ENCODE assay signal across 8 cellular contexts in the genomic region with DNA sequence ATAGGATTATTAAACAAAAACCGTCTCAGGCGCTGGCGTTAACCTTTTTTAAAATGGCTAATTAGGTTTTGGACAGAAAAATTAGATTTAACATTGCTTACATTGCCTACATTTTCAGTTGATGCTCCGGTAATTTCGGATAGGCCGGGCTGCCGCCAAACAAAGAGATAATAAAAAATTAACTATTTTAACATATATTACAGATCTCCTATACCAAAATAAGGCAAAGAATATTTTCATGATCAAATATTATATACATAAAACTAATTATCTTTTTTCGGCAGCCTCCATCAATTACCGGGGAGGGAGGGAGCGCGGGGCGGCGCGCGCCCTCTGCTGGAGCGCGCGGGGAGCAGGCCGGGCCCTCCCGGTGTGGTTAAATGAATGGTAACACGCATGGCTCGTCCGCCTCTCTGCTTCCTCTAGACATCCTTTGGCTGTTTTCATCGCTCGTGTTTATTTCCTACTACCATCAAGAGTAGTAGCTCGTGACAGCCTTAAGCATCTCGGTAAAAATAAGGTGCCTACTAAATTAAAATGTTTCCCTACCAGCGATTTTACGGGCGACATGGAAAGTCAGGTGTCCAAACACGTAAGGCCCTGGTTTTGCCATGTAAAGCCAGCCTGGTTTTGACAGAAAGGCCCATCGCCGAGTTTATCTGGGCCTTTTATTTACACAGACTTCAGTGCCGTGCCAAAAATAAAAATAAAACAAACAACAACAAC. TPM values are rescaled to one million over a fixed set of nuclear protein-coding genes. Genes with fewer than 3 reads are reported as not detected.
DNase-seq lines count a peak whose midpoint lies in the region; ATAC-seq and TF ChIP-seq lines count a peak whose summit lies in the region.

No MANE protein-coding gene starts in this region.

- DNase-seq in DMS 273 (lab: John Stamatoyannopoulos, UW; ENCODE audit: unreplicated experiment) (peak; percentile 75), DMS 273 treated with DMSO at 0.1 percent for 48 hours (lab: John Stamatoyannopoulos, UW) (no peak), NCI-H524 (lab: John Stamatoyannopoulos, UW) (peak; percentile 36 to 62), activated T-cell treated with anti-CD3 and anti-CD28 coated beads for 48 hours (ENCODE audit: low read depth) (peak; percentile 49), fibroblast of gingiva (ENCODE audit: low read depth) (peak; percentile 14), upper lobe of right lung (peak; percentile 74)

- peak overlapping the region; percentile 18 for H2AFZ ChIP-seq in neuron (ENCODE audit: low read depth, low read length)

- H3K36me3 ChIP-seq in neuron (ENCODE audit: insufficient read depth, low read length) (no peaks in the 10 kb centered on the region), upper lobe of right lung (no peaks in the 10 kb centered on the region)

- peak; percentile 81 for ATAC-seq in HG02852 (IDR thresholded peaks at IDR 0.05; ENCODE audit: unreplicated experiment)
- ATAC-seq in upper lobe of right lung = peak; percentile 90

- intact Hi-C loops in upper lobe of right lung (cut with DNase I) = loop anchor here (10.0 kb wide), 1 partner anchor 188 kb away; no protein-coding TSS in a partner anchor

- H3K4me3 ChIP-seq in neuron (ENCODE audit: low read length) = no peak overlapping the region
- peak overlapping the region; percentile 40 for H3K4me3 ChIP-seq in upper lobe of right lung

- no peak overlapping the region for H3K27ac ChIP-seq in upper lobe of right lung

- H3K27me3 ChIP-seq in neuron (ENCODE audit: insufficient read depth, low read length) (peaks cover 61% of the 10 kb centered on the region), upper lobe of right lung (peaks cover 69% of the 10 kb centered on the region)

- H3K9me3 ChIP-seq in neuron (ENCODE audit: low read length) (peaks cover 3% of the 10 kb centered on the region), upper lobe of right lung (no peaks in the 10 kb centered on the region)

- TF ChIP-seq CTCF in upper lobe of right lung (IDR thresholded peaks at IDR 0.05) = peak; percentile 97

- H3K4me1 ChIP-seq in neuron (ENCODE audit: insufficient read depth, low read length) (peaks cover 14% of the 10 kb centered on the region), upper lobe of right lung (peaks cover 27% of the 10 kb centered on the region)

RNA-seq across cellular contexts. Expression of a gene that starts 52.4 kb away (rescaled TPM):
- 71.3 TPM for total RNA-seq in upper lobe of right lung
